Comparison of ENCODE assay signal across 8 cellular contexts in the genomic region with DNA sequence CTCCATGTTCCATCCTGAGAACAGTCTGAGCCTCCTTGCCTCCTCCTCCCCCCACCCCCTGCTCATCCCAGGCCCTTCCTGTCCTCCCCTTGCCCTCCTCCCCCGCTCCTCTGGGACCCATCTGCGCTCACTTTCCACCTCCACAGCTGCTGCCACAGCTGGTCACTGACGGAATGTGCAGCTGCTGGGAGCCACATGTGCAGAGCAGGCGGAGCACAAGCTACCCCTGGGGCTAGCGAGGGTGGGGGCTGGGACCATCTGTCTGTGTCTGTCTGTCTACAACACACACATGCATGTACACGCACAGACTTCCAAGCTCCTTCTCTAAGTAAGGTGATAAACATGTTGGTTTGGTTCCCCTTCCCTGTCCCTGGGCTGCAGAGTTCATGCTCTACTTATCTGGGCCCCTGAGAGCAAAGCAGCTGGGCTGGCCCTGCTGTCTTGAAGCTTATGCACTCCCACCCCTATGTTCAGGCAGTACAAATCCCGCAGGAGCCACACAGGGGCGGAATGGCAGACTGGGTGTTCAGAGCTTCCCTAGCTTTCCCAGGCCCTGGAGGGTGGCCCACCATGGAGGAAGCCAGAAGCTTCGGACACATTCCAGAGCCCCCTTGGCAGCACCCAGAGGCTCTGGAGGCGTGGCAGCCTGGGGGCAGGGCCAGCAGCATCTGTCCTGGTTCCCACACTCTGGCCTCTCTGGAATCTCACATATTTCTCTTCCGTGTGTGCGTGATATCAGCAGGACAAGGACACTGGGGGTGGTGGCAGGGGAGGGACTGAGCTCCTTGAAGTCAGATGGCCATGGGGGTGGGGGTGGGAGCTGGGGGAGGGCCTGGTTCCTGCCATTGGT. TPM values are rescaled to one million over a fixed set of nuclear protein-coding genes. Genes with fewer than 3 reads are reported as not detected.
DNase-seq lines count a peak whose midpoint lies in the region; ATAC-seq and TF ChIP-seq lines count a peak whose summit lies in the region.

No MANE protein-coding gene starts in this region.

- H3K79me2 ChIP-seq in OCI-LY7 (ENCODE audit: insufficient read depth, low read depth, low read length), result no peaks in the 10 kb centered on the region

- H3K4me3 ChIP-seq in BLaER1 (no peak overlapping the region), OCI-LY7 (ENCODE audit: low read depth, low read length, poor library complexity, severe bottlenecking) (no peak overlapping the region), fibroblast of the aortic adventitia (ENCODE audit: low read depth, low read length) (no peak overlapping the region)

- H4K20me1 ChIP-seq in BLaER1, result no peaks in the 10 kb centered on the region
- H4K20me1 ChIP-seq in OCI-LY7 (ENCODE audit: insufficient read depth, low read length), result no peaks in the 10 kb centered on the region

- H3K27me3 ChIP-seq in BLaER1, result no peaks in the 10 kb centered on the region

- H3K9me2 ChIP-seq in OCI-LY7 (ENCODE audit: insufficient read depth, low read length), result no peaks in the 10 kb centered on the region

- BruUV-seq in OCI-LY7 (replicated peaks; lab: Mats Ljungman, UMichigan), result no TSS peak

- peaks cover 66% of the 10 kb centered on the region for H3K4me1 ChIP-seq in BLaER1
- H3K4me1 ChIP-seq in OCI-LY7 (ENCODE audit: insufficient read depth, low read length, poor library complexity, severe bottlenecking), result peaks cover 8% of the 10 kb centered on the region

- H3K4me2 ChIP-seq in BLaER1, result peak overlapping the region; percentile 83
- no peak overlapping the region for H3K4me2 ChIP-seq in OCI-LY7 (ENCODE audit: low read length)

- ATAC-seq in omental fat pad (ENCODE audit: low FRiP score) (peak; percentile 42), HG02588 (IDR thresholded peaks at IDR 0.05; ENCODE audit: unreplicated experiment) (no peak), HG03159 (IDR thresholded peaks at IDR 0.05; ENCODE audit: unreplicated experiment) (no peak), GM19328 (IDR thresholded peaks at IDR 0.05; ENCODE audit: unreplicated experiment) (no peak)

- DNase-seq in OCI-LY7 (ENCODE audit: low spot score), result peak; percentile 60
- DNase-seq in fibroblast of the aortic adventitia (ENCODE audit: low read depth), result peak; percentile 25
- no peak for DNase-seq in omental fat pad (ENCODE audit: low spot score)
- DNase-seq in stimulated activated CD4-positive, alpha-beta T cell treated with anti-CD3 and anti-CD28 coated beads, Interleukin-2, amount 100 ng/mL, for 24 hours, result no peak

- H3K27ac ChIP-seq in BLaER1, result peak overlapping the region; percentile 81
- H3K27ac ChIP-seq in OCI-LY7 (ENCODE audit: low read depth, low read length, poor library complexity, severe bottlenecking), result no peak overlapping the region

- H3K9me3 ChIP-seq in BLaER1 (no peaks in the 10 kb centered on the region), OCI-LY7 (ENCODE audit: low read length) (no peaks in the 10 kb centered on the region)

- POLR2A ChIA-PET in OCI-LY7 (lab: Charles Lee), result interaction anchor here (0.7 kb wide), 1 partner anchor 55 kb away, joined by 3 read pairs; no protein-coding TSS in a partner anchor

- no peaks in the 10 kb centered on the region for H3K36me3 ChIP-seq in BLaER1
- H3K36me3 ChIP-seq in OCI-LY7 (ENCODE audit: insufficient read depth, low read length), result no peaks in the 10 kb centered on the region

- peak overlapping the region; percentile 41; the same call in 1 of the 2 replicates for H3K9ac ChIP-seq in BLaER1

- no peak for TF ChIP-seq CTCF in OCI-LY7 (conservative IDR thresholded peaks at IDR 0.05; ENCODE audit: low read length)
- no peak for TF ChIP-seq CTCF in fibroblast of the aortic adventitia (IDR thresholded peaks at IDR 0.05; ENCODE audit: insufficient read depth, low read length)
- no peak for TF ChIP-seq CTCF in omental fat pad (IDR thresholded peaks at IDR 0.05)

- no peak overlapping the region for H2AFZ ChIP-seq in OCI-LY7 (ENCODE audit: low read length)

- intact Hi-C loops in OCI-LY7 (cut with micrococcal nuclease; ENCODE audit: unreplicated experiment), result no loop called here

- CTCF ChIA-PET in OCI-LY7 (lab: Charles Lee; ENCODE audit: unreplicated experiment), result interaction anchor here (0.8 to 1.3 kb wide), 2 partner anchors 12 to 40 kb away, joined by 3 to 8 read pairs; no protein-coding TSS in a partner anchor

RNA-seq across cellular contexts. Expression of a gene that starts 7.0 kb away (rescaled TPM):
- total RNA-seq in OCI-LY7 (2014; rRNA removed; shearing (Covaris generic)), result not detected in 2 replicates
- total RNA-seq in OCI-LY7 (2022) (not detected in 2 replicates), fibroblast of the aortic adventitia (ENCODE audit: low replicate concordance) (not detected in 2 replicates), omental fat pad (1 to 10 TPM; 3.3 to 6.5 (median 5.3) TPM)

RNA-seq across cellular contexts. Expression of a gene that starts 25.4 kb away (rescaled TPM):
- not detected in 2 replicates for total RNA-seq in OCI-LY7 (2014; rRNA removed; shearing (Covaris generic))
- total RNA-seq in OCI-LY7 (2022) (not detected in 2 replicates), fibroblast of the aortic adventitia (ENCODE audit: low replicate concordance) (not detected in 2 replicates), omental fat pad (1 to 10 TPM in 1 of 4 donors, not detected in 3; 1.3 TPM)

RNA-seq across cellular contexts. Expression of a gene that starts 44.8 kb away (rescaled TPM):
- not detected in 2 replicates for total RNA-seq in OCI-LY7 (2014; rRNA removed; shearing (Covaris generic))
- not detected in 2 replicates for total RNA-seq in OCI-LY7 (2022)
- total RNA-seq in fibroblast of the aortic adventitia (ENCODE audit: low replicate concordance), result under 0.01 TPM in 1 of 2 replicates, not detected in the other
- total RNA-seq in omental fat pad, result under 1 TPM in 3 of 4 donors, not detected in 1; 0.16 to 0.74 (median 0.24) TPM

Comparison
In these comparisons a context has a peak if more than half of its experiments do, and no peak if none do; other contexts are left out.
1. DNase-seq: peak in OCI-LY7 (single experiment) and fibroblast of the aortic adventitia (single experiment); none in omental fat pad (single experiment) and stimulated activated CD4-positive, alpha-beta T cell treated with anti-CD3 and anti-CD28 coated beads, Interleukin-2, amount 100 ng/mL, for 24 hours (0 of 2).